In genomic region chr1:4284976-4285375, GRCh38 we compare ENCODE assay signal across 34 cellular contexts.
"Had no signal": no experiment of that assay in that cellular context is flagged by ENCODE, and none has a peak within 500 bp of the region (broad histone marks: within the 10 kb centered on the region; RNA-seq: fewer than 3 reads in every experiment).

No MANE protein-coding gene starts in this region.

- H3K27me3 ChIP-seq: MG63 had no signal

- H3K9me3 ChIP-seq: MG63 had no signal

- H3K36me3 ChIP-seq: MG63 had no signal

- DNase-seq: Karpas-422, Kasumi-1, MG63, MM.1S, MV-4-11, NCI-H1048, NCI-H1092, NCI-H1092 treated with DMSO at 0.1 percent for 48 hours, NCI-H1105 treated with DMSO at 0.1 percent for 48 hours, NCI-H1417, NCI-H1417 treated with DMSO at 0.1 percent for 48 hours, NCI-H1436, NCI-H1436 treated with DMSO at 0.1 percent for 48 hours, NCI-H146, NCI-H1694, NCI-H1694 treated with DMSO at 0.1 percent for 48 hours, NCI-H187, NCI-H187 treated with DMSO at 0.1 percent for 48 hours, NCI-H1930, NCI-H2029, NCI-H2029 treated with DMSO at 0.1 percent for 48 hours, NCI-H2081, NCI-H2081 treated with DMSO at 0.1 percent for 48 hours, NCI-H2107, NCI-H2171, NCI-H2171 treated with DMSO at 0.1 percent for 48 hours, NCI-H2227 treated with DMSO at 0.1 percent for 48 hours, NCI-H226, NCI-H345, NCI-H446, NCI-H446 treated with DMSO at 0.1 percent for 48 hours, NCI-H510A, NCI-H510A treated with DMSO at 0.1 percent for 48 hours, NCI-H524 had no signal

- H3K4me3 ChIP-seq: MG63 had no signal
